Comparison of ENCODE assay signal across 29 cellular contexts in the genomic region with DNA sequence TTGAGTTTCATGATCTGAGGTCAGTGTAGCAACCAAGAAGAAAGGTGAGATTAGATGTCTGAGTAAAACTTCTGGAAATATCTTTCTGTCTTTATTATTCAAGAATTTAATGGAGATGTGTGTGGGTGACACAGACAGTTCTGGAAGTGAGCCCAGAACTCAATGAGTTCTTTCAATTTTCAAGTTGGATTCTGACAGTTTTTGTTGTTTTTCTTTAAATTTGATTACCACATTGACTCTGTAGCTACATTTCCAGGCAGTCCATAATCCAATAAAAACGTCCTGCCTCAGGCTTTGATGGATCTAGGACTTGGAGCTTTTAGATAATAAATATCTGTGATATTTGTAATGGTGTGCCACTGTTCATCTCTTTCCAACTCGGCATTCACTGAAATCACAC. TPM values are rescaled to one million over a fixed set of nuclear protein-coding genes. Genes with fewer than 3 reads are reported as not detected.
DNase-seq lines count a peak whose midpoint lies in the region; ATAC-seq and TF ChIP-seq lines count a peak whose summit lies in the region.
"Had no signal": no experiment of that assay in that cellular context is flagged by ENCODE, and none has a peak within 500 bp of the region (broad histone marks: within the 10 kb centered on the region; RNA-seq: fewer than 3 reads in every experiment).

No MANE protein-coding gene starts in this region.

- H3K4me3 ChIP-seq in brain microvascular endothelial cell (ENCODE audit: low read depth, low read length): no peak overlapping the region
- H3K4me3 ChIP-seq in fibroblast of the aortic adventitia (ENCODE audit: low read depth, low read length): no peak overlapping the region
- H3K4me3 ChIP-seq in MM.1S (ENCODE audit: low read length): no peak overlapping the region
- H3K4me3 ChIP-seq: gastrocnemius medialis, hepatocyte, right atrium auricular region, SJCRH30, thoracic aorta had no signal

- DNase-seq in RPMI7951 (ENCODE audit: low read depth) (peak; percentile 26), brain microvascular endothelial cell (peak; percentile 32), fibroblast of the aortic adventitia (ENCODE audit: low read depth) (peak; percentile 25), MM.1S (no peak), RPMI8226 (no peak)
- DNase-seq in activated CD4-positive, alpha-beta T cell treated with anti-CD3 and anti-CD28 coated beads for 36 hours: no peak
- DNase-seq in stimulated activated naive CD4-positive, alpha-beta T cell treated with Interleukin-2 at 50 U/mL for 16 hours (lab: John Stamatoyannopoulos, UW): no peak
- DNase-seq: activated CD4-positive, alpha-beta T cell treated with anti-CD3 and anti-CD28 coated beads for 1 hour; activated T-cell treated with anti-CD3 and anti-CD28 coated beads, Interleukin-2, amount 50 U/mL, for 24 hours; amniotic stem cell; CD4-positive, CD25-positive, alpha-beta regulatory T cell; central memory CD4-positive, alpha-beta T cell; gastrocnemius medialis; immature natural killer cell; left ventricle myocardium superior; midbrain; natural killer cell; NCI-H1417 treated with DMSO at 0.1 percent for 48 hours; NCI-H524 treated with DMSO at 0.1 percent for 48 hours; NK-92 treated with Interleukin-12 subunit alpha and Interleukin-12 subunit beta, amount 100 ng/mL, for 24 hours; SJCRH30; stimulated activated CD4-positive, alpha-beta T cell treated with anti-CD3 and anti-CD28 coated beads, Interleukin-4, amount 100 ng/mL, for 24 hours; stimulated activated naive B cell treated with anti-CD40 and anti-IgM and Interleukin-4, amounts not matched to agents 10 μg/mL and 1 μg/mL and 100 μg/mL, for 72 hours had no signal

- no peak overlapping the region for H3K27ac Mint-ChIP-seq in activated CD4-positive, alpha-beta T cell treated with anti-CD3 and anti-CD28 coated beads for 36 hours
- H3K27ac Mint-ChIP-seq: activated T-cell treated with anti-CD3 and anti-CD28 coated beads, Interleukin-2, amount 50 U/mL, for 24 hours; CD4-positive, CD25-positive, alpha-beta regulatory T cell; immature natural killer cell; natural killer cell; stimulated activated naive B cell treated with anti-CD40 and anti-IgM and Interleukin-4, amounts not matched to agents 10 μg/mL and 1 μg/mL and 100 μg/mL, for 72 hours; T-helper 1 cell treated with Interleukin-12 subunit alpha and Interleukin-12 subunit beta and Interleukin-4 antibody, amounts not matched to agents 30 μg/mL and 1 μg/mL, for 36 hours had no signal

- intact Hi-C loops in activated CD4-positive, alpha-beta T cell treated with anti-CD3 and anti-CD28 coated beads for 36 hours (cut with DNase I, micrococcal nuclease): loop anchor here in 1 of 2 experiments (5.0 kb wide), 1 partner anchor 99 kb away; the partner anchor contains the start of gene PARP15

- H3K9me3 ChIP-seq in MM.1S (replicated peaks; ENCODE audit: insufficient read depth, low read length): no peaks in the 10 kb centered on the region
- H3K9me3 ChIP-seq: gastrocnemius medialis, right atrium auricular region, SJCRH30, thoracic aorta had no signal

- no peak overlapping the region for H3K27ac ChIP-seq in brain microvascular endothelial cell
- H3K27ac ChIP-seq in MM.1S (ENCODE audit: low read length): no peak overlapping the region
- H3K27ac ChIP-seq: gastrocnemius medialis, hepatocyte, right atrium auricular region, SJCRH30, thoracic aorta had no signal

- no peaks in the 10 kb centered on the region for H3F3A ChIP-seq in MM.1S (ENCODE audit: insufficient read depth, low read length)

- 0 out of 2 replicates have a peak, but pooled peaks cover 4% of the 10 kb centered on the region for H3K79me2 ChIP-seq in MM.1S (ENCODE audit: low read length)

- H3K4me1 Mint-ChIP-seq in activated CD4-positive, alpha-beta T cell treated with anti-CD3 and anti-CD28 coated beads for 36 hours: peaks cover 30% of the 10 kb centered on the region

- H3K9ac ChIP-seq in MM.1S (ENCODE audit: low read length): no peak overlapping the region

- H3K27me3 ChIP-seq in brain microvascular endothelial cell (replicated peaks): no peaks in the 10 kb centered on the region
- no peaks in the 10 kb centered on the region for H3K27me3 ChIP-seq in MM.1S (replicated peaks; ENCODE audit: insufficient read depth, low read length)
- H3K27me3 ChIP-seq: gastrocnemius medialis, hepatocyte, right atrium auricular region, SJCRH30 had no signal

- CTCF ChIA-PET in activated CD4-positive, alpha-beta T cell treated with anti-CD3 and anti-CD28 coated beads for 36 hours (lab: Charles Lee): interaction anchor here (0.6 to 4.2 kb wide), 5 partner anchors 102 to 1129 kb away, joined by 3 to 21 read pairs (median 3); no protein-coding TSS in a partner anchor

- no peak for ATAC-seq in activated CD4-positive, alpha-beta T cell treated with anti-CD3 and anti-CD28 coated beads for 36 hours
- ATAC-seq: gastrocnemius medialis; left ventricle myocardium superior; natural killer cell; Panc1; stimulated activated naive B cell treated with anti-CD40 and anti-IgM and Interleukin-4, amounts not matched to agents 10 μg/mL and 1 μg/mL and 100 μg/mL, for 72 hours had no signal

- TF ChIP-seq CTCF in brain microvascular endothelial cell (IDR thresholded peaks at IDR 0.05; ENCODE audit: low read depth, low read length, missing control alignments): no peak
- TF ChIP-seq CTCF in fibroblast of the aortic adventitia (IDR thresholded peaks at IDR 0.05; ENCODE audit: insufficient read depth, low read length): no peak
- no peak for TF ChIP-seq CTCF in MM.1S (IDR thresholded peaks at IDR 0.05; ENCODE audit: low read length)

- H3K36me3 Mint-ChIP-seq in activated CD4-positive, alpha-beta T cell treated with anti-CD3 and anti-CD28 coated beads for 36 hours (ENCODE audit: low read depth): peaks cover 4% of the 10 kb centered on the region
- H3K36me3 Mint-ChIP-seq: CD4-positive, CD25-positive, alpha-beta regulatory T cell; IgD-negative memory B cell; immature natural killer cell; natural killer cell had no signal

- H3K9me3 Mint-ChIP-seq in activated CD4-positive, alpha-beta T cell treated with anti-CD3 and anti-CD28 coated beads for 36 hours (ENCODE audit: low read depth): no peaks in the 10 kb centered on the region
- H3K9me3 Mint-ChIP-seq: activated T-cell treated with anti-CD3 and anti-CD28 coated beads, Interleukin-2, amount 50 U/mL, for 24 hours; CD4-positive, CD25-positive, alpha-beta regulatory T cell; natural killer cell had no signal

- H3K27me3 Mint-ChIP-seq in activated CD4-positive, alpha-beta T cell treated with anti-CD3 and anti-CD28 coated beads for 36 hours: no peaks in the 10 kb centered on the region
- H3K27me3 Mint-ChIP-seq: activated T-cell treated with anti-CD3 and anti-CD28 coated beads, Interleukin-2, amount 50 U/mL, for 24 hours; CD4-positive, CD25-positive, alpha-beta regulatory T cell; IgD-negative memory B cell; stimulated activated naive B cell treated with anti-CD40 and anti-IgM and Interleukin-4, amounts not matched to agents 10 μg/mL and 1 μg/mL and 100 μg/mL, for 72 hours had no signal

- POLR2A ChIA-PET in activated CD4-positive, alpha-beta T cell treated with anti-CD3 and anti-CD28 coated beads for 36 hours (lab: Charles Lee): no interaction called here

- no peak overlapping the region for H3K4me3 Mint-ChIP-seq in activated CD4-positive, alpha-beta T cell treated with anti-CD3 and anti-CD28 coated beads for 36 hours
- H3K4me3 Mint-ChIP-seq: activated T-cell treated with anti-CD3 and anti-CD28 coated beads, Interleukin-2, amount 50 U/mL, for 24 hours; IgD-negative memory B cell; immature natural killer cell; natural killer cell; stimulated activated naive B cell treated with anti-CD40 and anti-IgM and Interleukin-4, amounts not matched to agents 10 μg/mL and 1 μg/mL and 100 μg/mL, for 72 hours; T-helper 1 cell treated with Interleukin-12 subunit alpha and Interleukin-12 subunit beta and Interleukin-4 antibody, amounts not matched to agents 30 μg/mL and 1 μg/mL, for 36 hours had no signal

- H3K4me1 ChIP-seq in MM.1S (ENCODE audit: low read length): no peaks in the 10 kb centered on the region; the same call in 1 of the 2 replicates
- H3K4me1 ChIP-seq: SJCRH30 had no signal

- in situ Hi-C loops in brain microvascular endothelial cell (cut with HindIII; ENCODE audit: low pct_ligation_motif_present, low sequenced_read_pairs): no loop called here

- no peaks in the 10 kb centered on the region for H3K9me2 ChIP-seq in MM.1S (replicated peaks; ENCODE audit: insufficient read depth, low read length)

- H3K36me3 ChIP-seq in brain microvascular endothelial cell (replicated peaks) (no peaks in the 10 kb centered on the region), MM.1S (replicated peaks; ENCODE audit: insufficient read depth, low read length) (no peaks in the 10 kb centered on the region)
- H3K36me3 ChIP-seq: gastrocnemius medialis, right atrium auricular region, SJCRH30, thoracic aorta had no signal

- H4K20me1 ChIP-seq in MM.1S (ENCODE audit: insufficient read depth, low read length): no peaks in the 10 kb centered on the region

- no peak overlapping the region for H2AFZ ChIP-seq in MM.1S (ENCODE audit: low read length)
- H2AFZ ChIP-seq: hepatocyte had no signal

- no peak overlapping the region for H3K4me2 ChIP-seq in MM.1S (ENCODE audit: low read depth, low read length)
- H3K4me2 ChIP-seq: hepatocyte had no signal

RNA-seq across cellular contexts. Expression of gene PARP14, which starts 3.9 kb away (rescaled TPM):
- 73.7 and 113 TPM in 2 replicates for total RNA-seq in RPMI7951 (2014; rRNA removed; shearing (Covaris generic))
- 41.6 and 73.8 TPM in 2 replicates for total RNA-seq in fibroblast of the aortic adventitia (ENCODE audit: low replicate concordance)
- total RNA-seq in activated CD4-positive, alpha-beta T cell treated with anti-CD3 and anti-CD28 coated beads for 36 hours: 10 to 100 TPM; 51.6 to 57.9 TPM

Comparison
In these comparisons a context has a peak if more than half of its experiments do, and no peak if none do; other contexts are left out.
1. DNase-seq: peak in RPMI7951 (single experiment), brain microvascular endothelial cell (single experiment) and fibroblast of the aortic adventitia (single experiment); none in activated CD4-positive, alpha-beta T cell treated with anti-CD3 and anti-CD28 coated beads for 36 hours (single experiment), stimulated activated naive CD4-positive, alpha-beta T cell treated with Interleukin-2 at 50 U/mL for 16 hours (single experiment), MM.1S (single experiment) and RPMI8226 (single experiment).